9 cellular contexts compared by ENCODE assay signal in genomic region chr7:76281006-76281705, GRCh38. TPM values are rescaled to one million over a fixed set of nuclear protein-coding genes. Genes with fewer than 3 reads are reported as not detected.
DNase-seq lines count a peak whose midpoint lies in the region; ATAC-seq, FAIRE-seq and TF ChIP-seq lines count a peak whose summit lies in the region.
"Had no signal": no experiment of that assay in that cellular context is flagged by ENCODE, and none has a peak within 500 bp of the region (broad histone marks: within the 10 kb centered on the region; RNA-seq: fewer than 3 reads in every experiment).

No MANE protein-coding gene starts in this region.

- DNase-seq in A549 (ENCODE audit: low read depth in 1 of 2, low spot score in 1 of 2) (no peak), iPS-NIHi7 (ENCODE audit: extremely low spot score) (no peak), omental fat pad (ENCODE audit: low spot score) (no peak), NCI-H2107 (lab: John Stamatoyannopoulos, UW) (no peak), KG1 (lab: John Stamatoyannopoulos, UW) (no peak)
- no peak for DNase-seq in central memory CD8-positive, alpha-beta T cell (ENCODE audit: low spot score in 2 of 2)

- no peaks in the 10 kb centered on the region for H3K9me3 ChIP-seq in A549
- H3K9me3 ChIP-seq in HUES6 (ENCODE audit: control insufficient read depth, insufficient read depth, low read depth, low read length) = no peaks in the 10 kb centered on the region
- no peaks in the 10 kb centered on the region for H3K9me3 ChIP-seq in mesodermal cell (ENCODE audit: control insufficient read depth, low read length)
- H3K9me3 ChIP-seq: neutrophil had no signal

- TF ChIP-seq RAD21 in A549 (conservative IDR thresholded peaks at IDR 0.05 in 1 of 2, IDR thresholded peaks at IDR 0.05 in 1 of 2) = no peak

- H3K36me3 ChIP-seq in HUES6 (ENCODE audit: control insufficient read depth, insufficient read depth, low read length) = no peaks in the 10 kb centered on the region
- H3K36me3 ChIP-seq in mesodermal cell (ENCODE audit: control insufficient read depth, insufficient read depth, low read length) = no peaks in the 10 kb centered on the region
- H3K36me3 ChIP-seq: neutrophil had no signal

- H3K9ac ChIP-seq in HUES6 (ENCODE audit: low read length) = peak overlapping the region; percentile 17

- H3K4me3 Mint-ChIP-seq in central memory CD8-positive, alpha-beta T cell = peak overlapping the region; percentile 68

- TF ChIP-seq EP300 in A549 (IDR thresholded peaks at IDR 0.05) = no peak

- no peak for TF ChIP-seq POLR2A in A549 (IDR thresholded peaks at IDR 0.05; ENCODE audit: low read length)

- no peaks in the 10 kb centered on the region for H3K9me3 Mint-ChIP-seq in central memory CD8-positive, alpha-beta T cell

- peaks cover 65% of the 10 kb centered on the region for H3K27me3 ChIP-seq in HUES6 (ENCODE audit: control insufficient read depth, insufficient read depth, low read length)

- H3K27ac Mint-ChIP-seq in central memory CD8-positive, alpha-beta T cell (ENCODE audit: low read depth) = peak overlapping the region; percentile 30

- peaks cover 2% of the 10 kb centered on the region for H3K36me3 Mint-ChIP-seq in central memory CD8-positive, alpha-beta T cell (ENCODE audit: insufficient read depth)

- 49% methylated on average over 9 of the region's 63 CpGs for WGBS in A549 (ENCODE audit: missing lambda C conversion rate)
- WGBS in mesodermal cell (ENCODE audit: insufficient coverage in 2 of 2), 2 experiments = 2% methylated on average over 21 to 44 of the region's 63 CpGs

- TF ChIP-seq CTCF in A549 (IDR thresholded peaks at IDR 0.05) = no peak
- TF ChIP-seq CTCF in omental fat pad (IDR thresholded peaks at IDR 0.05) = no peak

- peaks cover 15% of the 10 kb centered on the region for H3K4me1 Mint-ChIP-seq in central memory CD8-positive, alpha-beta T cell

- H3K27ac ChIP-seq in A549 = peak overlapping the region; percentile 84
- no peak overlapping the region for H3K27ac ChIP-seq in HUES6 (ENCODE audit: low read depth, low read length)
- H3K27ac ChIP-seq in mesodermal cell (ENCODE audit: low read depth, low read length, severe bottlenecking) = no peak overlapping the region
- H3K27ac ChIP-seq: neutrophil had no signal

- ATAC-seq in A549 (peak in 1 of 2 experiments; percentile 10; a peak in 1 of 6 replicates), omental fat pad (ENCODE audit: low FRiP score) (no peak)
- no peak for ATAC-seq in central memory CD8-positive, alpha-beta T cell (replicated peaks; ENCODE audit: extremely low read depth, poor library complexity, severe bottlenecking)

- H3K4me1 ChIP-seq in A549 (peaks cover 19% of the 10 kb centered on the region), HUES6 (ENCODE audit: control insufficient read depth, insufficient read depth, low read length) (peaks cover 9% of the 10 kb centered on the region; the same call in 1 of the 2 replicates), mesodermal cell (ENCODE audit: control insufficient read depth, insufficient read depth, low read length, poor library complexity, severe bottlenecking) (peaks cover 3% of the 10 kb centered on the region)

- CTCF ChIA-PET in A549 (lab: Yijun Ruan, JAX) = interaction anchor here (1.5 to 32.9 kb wide), 5 partner anchors 10 to 103 kb away, joined by 4 to 764 read pairs (median 25); partner anchors contain the start of gene HSPB1

- H3K4me3 ChIP-seq in A549 (peak overlapping the region; percentile 78), HUES6 (ENCODE audit: low read depth, low read length) (peak overlapping the region; percentile 75), mesodermal cell (ENCODE audit: extremely low read depth, insufficient read depth, low read length, poor library complexity, severe bottlenecking) (peak overlapping the region; percentile 43)

- POLR2A ChIA-PET in A549 (lab: Yijun Ruan, JAX) = interaction anchor here (0.5 to 1.8 kb wide), 4 partner anchors 10 to 115 kb away, joined by 4 to 9 read pairs (median 6); no protein-coding TSS in a partner anchor

- FAIRE-seq in A549 (lab: Jason Lieb, UNC) = no peak

- peak overlapping the region; percentile 99 for H3K4me2 ChIP-seq in A549

- H3K27me3 Mint-ChIP-seq in central memory CD8-positive, alpha-beta T cell = peaks cover 61% of the 10 kb centered on the region

TF ChIP-seq in A549, 52 proteins besides CTCF, POLR2A, EP300 and RAD21:
- no peak for TF ChIP-seq TP53 (CRISPR knock-in tag; IDR thresholded peaks at IDR 0.05)
- TF ChIP-seq ZNF302 (CRISPR knock-in tag; IDR thresholded peaks at IDR 0.05) = no peak
- no peak; a peak in 1 of 5 replicates for TF ChIP-seq JUN (IDR thresholded peaks at IDR 0.05)
- TF ChIP-seq TFCP2L1 (CRISPR knock-in tag; IDR thresholded peaks at IDR 0.05) = no peak
- TF ChIP-seq SMC3 (IDR thresholded peaks at IDR 0.05) = no peak
- TF ChIP-seq KDM1A (IDR thresholded peaks at IDR 0.05; ENCODE audit: low read depth) = no peak
- no peak for TF ChIP-seq HEYL (CRISPR knock-in tag; IDR thresholded peaks at IDR 0.05)
- no peak for TF ChIP-seq EHF (CRISPR knock-in tag; IDR thresholded peaks at IDR 0.05)
- no peak for TF ChIP-seq RCOR1 (IDR thresholded peaks at IDR 0.05; ENCODE audit: low read depth, low read length)
- no peak for TF ChIP-seq NPAS2 (CRISPR knock-in tag; IDR thresholded peaks at IDR 0.05; ENCODE audit: borderline replicate concordance)
- no peak for TF ChIP-seq E2F6 (IDR thresholded peaks at IDR 0.05; ENCODE audit: borderline replicate concordance, low read depth)
- no peak for TF ChIP-seq EHMT2 (IDR thresholded peaks at IDR 0.05; ENCODE audit: low read depth)

RNA-seq across cellular contexts. Expression of gene HSPB1, which starts 21.3 kb away (rescaled TPM):
- polyA plus RNA-seq in A549 (2011; rRNA removed) (185 and 209 TPM in 2 replicates), A549 (2017; fragmentation: RNase III; extraction: RNeasy Plus Mini Kit Qiagen cat#74134 plus additional on column Dnase treatment) (547 to 666 TPM (median 620 TPM) in 3 replicates)
- polyA plus RNA-seq in A549 (2012; cell fraction: cytosol; rRNA removed) = 1,409 and 1,648 TPM in 2 replicates
- polyA plus RNA-seq in A549 (2012; cell fraction: nucleus; rRNA removed) = 1,259 and 1,748 TPM in 2 replicates
- 41.9 and 74.6 TPM in 2 replicates for polyA minus RNA-seq in A549 (2011; rRNA and poly(A)+ RNA removed)
- polyA plus RNA-seq in mesodermal cell (2013, experiment 1 of 2) = 475 TPM
- 398 TPM for polyA plus RNA-seq in mesodermal cell (2013, experiment 2 of 2)
- total RNA-seq in omental fat pad = 100 to 1,000 TPM; 178 to 353 (median 267) TPM

Comparison
In these comparisons a context has a peak if more than half of its experiments do, and no peak if none do; other contexts are left out.
1. H3K27ac ChIP-seq: peak in A549 (2 of 2); none in HUES6 (single experiment) and mesodermal cell (single experiment).
2. Peak in every context shown above with its lines, with median percentiles within 50 percentile points of each other: H3K4me3 ChIP-seq.